1 cellular context compared by ENCODE assay signal in the genomic region with DNA sequence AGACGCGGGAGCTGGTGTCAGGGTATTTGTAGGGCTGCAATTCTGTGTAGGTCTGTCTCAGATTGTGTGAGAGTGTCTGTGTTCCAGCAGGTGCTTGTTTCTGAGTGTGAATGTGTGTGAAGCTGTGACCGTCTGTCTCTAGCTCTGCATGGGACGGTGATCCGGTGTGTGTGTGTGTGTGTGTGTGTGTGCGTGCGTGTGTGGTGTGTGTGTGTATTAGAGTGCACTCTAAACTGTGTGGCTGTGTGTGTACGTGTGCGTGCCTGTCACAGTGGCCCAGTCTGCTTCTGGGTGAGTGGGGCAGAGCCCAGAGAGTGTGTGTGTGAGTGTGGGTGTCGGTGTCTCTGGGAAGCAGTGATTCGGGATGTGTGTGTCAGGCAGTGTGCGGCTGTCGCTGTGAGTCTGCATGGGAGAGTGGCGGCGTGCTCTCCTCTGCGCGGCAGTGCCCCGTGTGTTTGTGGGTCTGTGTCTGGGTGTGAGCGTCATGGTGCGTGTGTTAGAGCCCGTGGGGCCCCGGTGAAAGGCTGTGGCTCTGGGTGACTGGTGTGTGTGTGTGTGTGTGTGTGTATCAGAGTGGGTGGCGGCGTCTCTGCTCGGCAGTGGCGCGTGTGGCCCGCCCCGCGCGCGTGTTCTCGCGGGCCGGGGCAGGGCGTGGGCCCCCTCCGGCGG.
TF ChIP-seq lines count a peak whose summit lies in the region.

No MANE protein-coding gene starts in this region.

TF ChIP-seq in neural cell, 6 proteins besides CTCF, POLR2A, EP300 and RAD21 (continued from another document):
- TF ChIP-seq, protein P1, sequence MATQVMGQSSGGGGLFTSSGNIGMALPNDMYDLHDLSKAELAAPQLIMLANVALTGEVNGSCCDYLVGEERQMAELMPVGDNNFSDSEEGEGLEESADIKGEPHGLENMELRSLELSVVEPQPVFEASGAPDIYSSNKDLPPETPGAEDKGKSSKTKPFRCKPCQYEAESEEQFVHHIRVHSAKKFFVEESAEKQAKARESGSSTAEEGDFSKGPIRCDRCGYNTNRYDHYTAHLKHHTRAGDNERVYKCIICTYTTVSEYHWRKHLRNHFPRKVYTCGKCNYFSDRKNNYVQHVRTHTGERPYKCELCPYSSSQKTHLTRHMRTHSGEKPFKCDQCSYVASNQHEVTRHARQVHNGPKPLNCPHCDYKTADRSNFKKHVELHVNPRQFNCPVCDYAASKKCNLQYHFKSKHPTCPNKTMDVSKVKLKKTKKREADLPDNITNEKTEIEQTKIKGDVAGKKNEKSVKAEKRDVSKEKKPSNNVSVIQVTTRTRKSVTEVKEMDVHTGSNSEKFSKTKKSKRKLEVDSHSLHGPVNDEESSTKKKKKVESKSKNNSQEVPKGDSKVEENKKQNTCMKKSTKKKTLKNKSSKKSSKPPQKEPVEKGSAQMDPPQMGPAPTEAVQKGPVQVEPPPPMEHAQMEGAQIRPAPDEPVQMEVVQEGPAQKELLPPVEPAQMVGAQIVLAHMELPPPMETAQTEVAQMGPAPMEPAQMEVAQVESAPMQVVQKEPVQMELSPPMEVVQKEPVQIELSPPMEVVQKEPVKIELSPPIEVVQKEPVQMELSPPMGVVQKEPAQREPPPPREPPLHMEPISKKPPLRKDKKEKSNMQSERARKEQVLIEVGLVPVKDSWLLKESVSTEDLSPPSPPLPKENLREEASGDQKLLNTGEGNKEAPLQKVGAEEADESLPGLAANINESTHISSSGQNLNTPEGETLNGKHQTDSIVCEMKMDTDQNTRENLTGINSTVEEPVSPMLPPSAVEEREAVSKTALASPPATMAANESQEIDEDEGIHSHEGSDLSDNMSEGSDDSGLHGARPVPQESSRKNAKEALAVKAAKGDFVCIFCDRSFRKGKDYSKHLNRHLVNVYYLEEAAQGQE (IDR thresholded peaks at IDR 0.05; ENCODE audit: borderline replicate concordance): no peak
- TF ChIP-seq SMC3 (conservative IDR thresholded peaks at IDR 0.05; ENCODE audit: poor library complexity): no peak
- TF ChIP-seq EZH2 (IDR thresholded peaks at IDR 0.05; ENCODE audit: borderline replicate concordance, insufficient read depth, low read length, poor library complexity, severe bottlenecking): no peak
- no peak for TF ChIP-seq TAF1 (IDR thresholded peaks at IDR 0.05; ENCODE audit: low read depth)
- no peak for TF ChIP-seq MXI1 (conservative IDR thresholded peaks at IDR 0.05; ENCODE audit: poor library complexity, severe bottlenecking)
TF ChIP-seq in neural cell: peak in this region for 0.
